ENCODE assay signal across 8 cellular contexts in genomic region chr17:74862108-74862901, GRCh38. TPM values are rescaled to one million over a fixed set of nuclear protein-coding genes. Genes with fewer than 3 reads are reported as not detected.
DNase-seq lines count a peak whose midpoint lies in the region; ATAC-seq lines count a peak whose summit lies in the region.

No MANE protein-coding gene starts in this region.

- no peak for ATAC-seq in GM18502 (IDR thresholded peaks at IDR 0.05; ENCODE audit: poor library complexity, unreplicated experiment)

- peak; percentile 11 for DNase-seq in GF-D8 (lab: John Stamatoyannopoulos, UW)
- peak; percentile 86 for DNase-seq in NAMALWA (ENCODE audit: low spot score)
- DNase-seq in activated CD4-positive, alpha-beta T cell treated with anti-CD3 and anti-CD28 coated beads for 4 hours: peak; percentile 60 to 67
- peak; percentile 51 to 61 for DNase-seq in lung microvascular endothelial cell (ENCODE audit: low read depth in 2 of 2)
- DNase-seq in stimulated activated CD8-positive, alpha-beta memory T cell treated with anti-CD3 and anti-CD28 coated beads, Interleukin-15, amount 100 ng/mL, for 24 hours (ENCODE audit: low read depth): peak; percentile 56
- no peak for DNase-seq in NCI-H2029 (lab: John Stamatoyannopoulos, UW)

- H3K27ac ChIP-seq in cingulate gyrus (ENCODE audit: low read depth, low read length): peak overlapping the region; percentile 29

RNA-seq across cellular contexts. Expression of gene GRIN2C, which starts 2.6 kb away (rescaled TPM):
- under 0.01 TPM in 2 replicates for total RNA-seq in lung microvascular endothelial cell

RNA-seq across cellular contexts. Expression of gene FDXR, which starts 10.5 kb away (rescaled TPM):
- 12.9 and 41.2 TPM in 2 replicates for total RNA-seq in lung microvascular endothelial cell

RNA-seq across cellular contexts. Expression of gene FADS6, which starts 31.1 kb away (rescaled TPM):
- not detected in 2 replicates for total RNA-seq in lung microvascular endothelial cell
